Comparison of ENCODE assay signal across 17 cellular contexts in the genomic region with DNA sequence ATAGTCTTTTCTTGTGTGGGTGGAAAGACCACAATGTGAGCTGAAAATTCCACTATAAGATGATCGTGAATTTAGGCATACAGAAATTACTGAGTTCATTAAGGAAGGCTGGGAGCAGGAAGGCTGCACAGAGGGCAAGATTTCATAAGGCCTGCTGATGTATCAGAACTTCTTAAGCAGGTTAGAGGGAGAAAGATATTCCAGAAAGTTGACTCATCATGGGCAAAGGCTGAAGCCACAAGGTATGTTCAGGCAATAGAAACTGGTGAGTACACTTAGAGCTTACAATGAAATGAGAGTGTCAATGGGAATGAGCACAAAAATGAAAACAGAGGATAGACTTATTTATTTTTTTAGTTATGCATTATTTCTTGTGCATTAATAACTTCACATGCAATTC.
"Had no signal": no experiment of that assay in that cellular context is flagged by ENCODE, and none has a peak within 500 bp of the region (broad histone marks: within the 10 kb centered on the region; RNA-seq: fewer than 3 reads in every experiment).

No MANE protein-coding gene starts in this region.

- H3K27me3 ChIP-seq: cardiac muscle cell, hepatocyte, tibial nerve, vagina had no signal

- ATAC-seq: right cardiac atrium had no signal

- H3K36me3 ChIP-seq: cardiac muscle cell, tibial nerve, vagina had no signal

- H3K9me3 ChIP-seq: tibial nerve, vagina had no signal

- DNase-seq: activated CD4-positive, alpha-beta T cell treated with anti-CD3 and anti-CD28 coated beads, Interleukin-2, amount 50 U/mL, for 1 hour; activated naive CD4-positive, alpha-beta T cell; activated naive CD8-positive, alpha-beta T cell treated with anti-CD3 and anti-CD28 coated beads, Interleukin-2, amount 10 ng/mL, durations not matched to agents 7 days and 5 days; activated T-cell treated with anti-CD3 and anti-CD28 coated beads for 4 hours; aorta; kidney; nucleus accumbens; right cardiac atrium; stimulated activated CD4-positive, alpha-beta T cell treated with anti-CD3 and anti-CD28 coated beads, Interleukin-15, amount 100 ng/mL, for 24 hours; stimulated activated CD4-positive, alpha-beta T cell treated with anti-CD3 and anti-CD28 coated beads, Interleukin-4, amount 100 ng/mL, for 24 hours; stimulated activated naive CD4-positive, alpha-beta T cell; T-helper 2 cell had no signal

- H3K4me3 ChIP-seq: cardiac muscle cell, hepatocyte, skin epidermis, tibial nerve, vagina had no signal

- H3K4me1 ChIP-seq: tibial nerve, vagina had no signal
